ENCODE assay signal across 9 cellular contexts in genomic region chr17:45370949-45371413, GRCh38. TPM values are rescaled to one million over a fixed set of nuclear protein-coding genes. Genes with fewer than 3 reads are reported as not detected.
DNase-seq lines count a peak whose midpoint lies in the region; ATAC-seq, FAIRE-seq and TF ChIP-seq lines count a peak whose summit lies in the region.
"Had no signal": no experiment of that assay in that cellular context is flagged by ENCODE, and none has a peak within 500 bp of the region (broad histone marks: within the 10 kb centered on the region; RNA-seq: fewer than 3 reads in every experiment).

No MANE protein-coding gene starts in this region.

- no peak overlapping the region for H3K9ac ChIP-seq in BLaER1 treated with 17β-estradiol and CSF1 and Interleukin-3, amounts not matched to agents 10 nM and 100 nM
- H3K9ac ChIP-seq in HUES64 (ENCODE audit: low read depth, low read length): peak overlapping the region; percentile 38; the same call in 1 of the 2 replicates

- H3K4me3 ChIP-seq in BLaER1 treated with 17β-estradiol and CSF1 and Interleukin-3, amounts not matched to agents 10 nM and 100 nM: no peak overlapping the region; a peak in 1 of 20 replicates
- H3K4me3 ChIP-seq in HUES64 (ENCODE audit: low read length) (no peak overlapping the region), bronchial epithelial cell (ENCODE audit: low read depth, low read length) (no peak overlapping the region)

- DNase-seq in bronchial epithelial cell (ENCODE audit: low read depth): peak; percentile 61
- DNase-seq in myocyte (ENCODE audit: low read depth): peak; percentile 46
- no peak for DNase-seq in NCI-H226
- DNase-seq: NCI-H1092 had no signal

- H3K4me1 ChIP-seq in BLaER1 treated with 17β-estradiol and CSF1 and Interleukin-3, amounts not matched to agents 10 nM and 100 nM: peaks cover 35 to 52% (median 40%) of the 10 kb centered on the region in 10 experiments
- peaks cover 29% of the 10 kb centered on the region for H3K4me1 ChIP-seq in HUES64 (ENCODE audit: insufficient read depth, low read length)

- no peaks in the 10 kb centered on the region for H3K9me3 ChIP-seq in BLaER1 treated with 17β-estradiol and CSF1 and Interleukin-3, amounts not matched to agents 10 nM and 100 nM (replicated peaks in 1 of 11)
- no peaks in the 10 kb centered on the region for H3K9me3 ChIP-seq in HUES64 (ENCODE audit: insufficient read depth, low read depth, low read length)

- H3K27ac ChIP-seq in BLaER1 treated with 17β-estradiol and CSF1 and Interleukin-3, amounts not matched to agents 10 nM and 100 nM: no peak overlapping the region
- peak overlapping the region; percentile 100 for H3K27ac ChIP-seq in HUES64 (ENCODE audit: low read depth, low read length)

- no peaks in the 10 kb centered on the region for H3K36me3 ChIP-seq in BLaER1 treated with 17β-estradiol and CSF1 and Interleukin-3, amounts not matched to agents 10 nM and 100 nM
- no peaks in the 10 kb centered on the region for H3K36me3 ChIP-seq in HUES64 (ENCODE audit: insufficient read depth, low read length)
- H3K36me3 ChIP-seq in bronchial epithelial cell (ENCODE audit: control insufficient read depth, insufficient read depth, low read length): no peaks in the 10 kb centered on the region

- ATAC-seq in HG02588 (IDR thresholded peaks at IDR 0.05; ENCODE audit: unreplicated experiment): no peak
- no peak for ATAC-seq in HG03521 (IDR thresholded peaks at IDR 0.05; ENCODE audit: unreplicated experiment)
- ATAC-seq in GM19395 (IDR thresholded peaks at IDR 0.05; ENCODE audit: unreplicated experiment): no peak

- peak overlapping the region; percentile 5 to 82 (median 60); a peak in 20 of 22 replicates for H3K4me2 ChIP-seq in BLaER1 treated with 17β-estradiol and CSF1 and Interleukin-3, amounts not matched to agents 10 nM and 100 nM

- FAIRE-seq in bronchial epithelial cell (lab: Jason Lieb, UNC): no peak

- TF ChIP-seq CTCF in bronchial epithelial cell (IDR thresholded peaks at IDR 0.05; ENCODE audit: insufficient read depth, low read length, severe bottlenecking): no peak

- H4K20me1 ChIP-seq in BLaER1 treated with 17β-estradiol and CSF1 and Interleukin-3, amounts not matched to agents 10 nM and 100 nM: no peaks in the 10 kb centered on the region

- 79% methylated on average over 8 of the region's 8 CpGs for WGBS in HUES64

- peaks cover 17 to 35% (median 26%) of the 10 kb centered on the region in 11 experiments for H3K27me3 ChIP-seq in BLaER1 treated with 17β-estradiol and CSF1 and Interleukin-3, amounts not matched to agents 10 nM and 100 nM
- H3K27me3 ChIP-seq in HUES64 (ENCODE audit: insufficient read depth, low read length): no peaks in the 10 kb centered on the region
- no peaks in the 10 kb centered on the region for H3K27me3 ChIP-seq in bronchial epithelial cell (ENCODE audit: control insufficient read depth, insufficient read depth, low read length)

RNA-seq across cellular contexts. Expression of gene MAP3K14, which starts 54.2 kb away (rescaled TPM):
- polyA plus RNA-seq in HUES64 (2013, experiment 1 of 2): 3.4 TPM
- 3.2 TPM for polyA plus RNA-seq in HUES64 (2013, experiment 2 of 2)
- total RNA-seq in bronchial epithelial cell (0.77 and 0.79 TPM in 2 replicates), myocyte (9.2 and 16.4 TPM in 2 replicates)
- polyA plus RNA-seq in myocyte (2012): 10.6 TPM
